ENCODE assay signal across 24 cellular contexts in the genomic region with DNA sequence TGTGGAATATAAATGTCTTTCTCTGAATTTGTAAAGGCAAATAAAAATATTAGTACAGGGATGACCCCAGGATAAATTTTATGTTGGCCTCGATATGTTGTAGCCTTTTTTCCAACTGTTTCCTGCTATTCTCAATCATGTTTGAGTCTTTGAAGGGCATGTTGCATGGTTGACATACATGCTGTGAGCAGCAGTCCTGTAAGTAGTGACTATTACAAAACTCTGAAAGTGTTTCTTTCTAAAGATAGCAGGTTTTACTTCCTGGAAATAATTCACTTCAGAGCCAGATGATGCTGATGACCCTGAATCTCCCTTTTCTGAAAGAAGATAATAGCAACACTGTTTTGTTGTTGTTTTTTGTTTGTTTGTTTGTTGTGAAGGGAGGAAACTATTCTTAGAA.
"Had no signal": no experiment of that assay in that cellular context is flagged by ENCODE, and none has a peak within 500 bp of the region (broad histone marks: within the 10 kb centered on the region; RNA-seq: fewer than 3 reads in every experiment).

No MANE protein-coding gene starts in this region.

- DNase-seq: activated B cell treated with CpG ODN at 0.5 μM for 24 hours; activated CD4-positive, alpha-beta T cell treated with anti-CD3 and anti-CD28 coated beads for 1 hour; activated CD4-positive, alpha-beta T cell treated with anti-CD3 and anti-CD28 coated beads, Interleukin-2, amount 10 ng/mL, durations not matched to agents 24 days and 14 days; activated CD4-positive, alpha-beta T cell treated with anti-CD3 and anti-CD28 coated beads, Interleukin-2, amount 50 U/mL, for 48 hours; activated CD8-positive, alpha-beta memory T cell treated with anti-CD3 and anti-CD28 coated beads, Interleukin-2, amount 10 ng/mL, durations not matched to agents 7 days and 5 days; activated effector memory CD4-positive, alpha-beta T cell treated with anti-CD3 and anti-CD28 coated beads, Interleukin-2, amount 50 U/mL, for 16 hours; activated naive CD4-positive, alpha-beta T cell treated with Interleukin-2 at 50 U/mL for 16 hours; activated naive CD8-positive, alpha-beta T cell treated with anti-CD3 and anti-CD28 coated beads, Interleukin-2, amount 50 U/mL, for 24 hours; activated T-cell treated with anti-CD3 and anti-CD28 coated beads, Interleukin-2, amount 50 U/mL, for 4 hours; amniotic stem cell; Kasumi-1; NCI-H1092; NCI-H2029; NCI-H2107; NCI-H2171 treated with DMSO at 0.1 percent for 48 hours; NCI-H226; NCI-H526; Peyer's patch had no signal

- ATAC-seq: activated CD8-positive, alpha-beta memory T cell treated with anti-CD3 and anti-CD28 coated beads, Interleukin-2, amount 10 ng/mL, durations not matched to agents 7 days and 5 days; activated naive CD4-positive, alpha-beta T cell treated with anti-CD3 and anti-CD28 coated beads, Interleukin-2, amount 50 U/mL, for 72 hours; activated naive CD8-positive, alpha-beta T cell treated with anti-CD3 and anti-CD28 coated beads, Interleukin-2, amount 50 U/mL, for 24 hours; activated T-cell treated with anti-CD3 and anti-CD28 coated beads, Interleukin-2, amount 50 U/mL, for 4 hours; SK-N-SH treated with all-trans-retinoic acid at 6 μM for 48 hours had no signal

- H3K27ac ChIP-seq: ascending aorta, Peyer's patch, RWPE1, SJSA1 had no signal

- H3K9me3 ChIP-seq: ascending aorta, body of pancreas, Peyer's patch, SJSA1 had no signal

- H3K27me3 ChIP-seq: ascending aorta, body of pancreas, Peyer's patch, SJSA1 had no signal

- H3K36me3 ChIP-seq: ascending aorta, Peyer's patch, SJSA1 had no signal

- H3K4me3 ChIP-seq: ascending aorta, body of pancreas, Peyer's patch, SJSA1 had no signal

- H3K4me1 ChIP-seq: ascending aorta, body of pancreas, Peyer's patch, SJSA1 had no signal
